In the genomic region with DNA sequence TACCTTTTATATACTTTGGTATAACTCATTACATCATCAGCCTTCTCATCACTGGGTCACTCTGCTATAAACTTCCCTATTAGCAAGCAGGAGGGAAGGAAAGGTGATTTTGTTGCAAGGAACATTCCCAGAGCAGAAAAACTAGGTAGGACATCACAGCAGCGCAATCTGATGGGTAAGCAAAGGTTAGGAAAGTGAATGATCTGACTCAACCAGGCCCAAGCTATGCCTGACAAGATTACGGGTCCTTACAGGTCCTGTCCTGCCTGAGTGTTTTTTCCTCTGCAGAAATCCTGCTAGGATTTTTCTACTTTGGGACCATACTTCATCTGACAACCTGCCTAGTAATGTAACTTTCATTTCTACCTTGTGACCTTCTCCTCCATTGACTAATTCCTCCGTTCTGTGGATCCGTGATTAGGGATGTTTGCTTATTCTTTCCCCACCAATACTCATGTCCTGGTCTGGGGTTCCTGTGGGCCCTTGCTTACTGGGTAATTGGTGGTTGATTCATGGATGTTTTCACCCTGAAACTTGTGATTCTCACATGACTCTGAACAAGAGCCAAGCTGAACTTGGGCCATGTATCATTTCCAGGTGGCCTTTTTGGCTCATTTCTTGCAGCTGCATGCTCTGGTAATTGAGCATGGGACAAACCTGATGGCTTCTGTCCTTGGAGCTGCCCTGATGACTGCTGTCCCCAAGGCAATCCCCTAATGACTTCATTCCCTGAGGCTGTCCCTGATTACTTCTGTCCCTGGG, we compare ENCODE assay signal across 18 cellular contexts.
"Had no signal": no experiment of that assay in that cellular context is flagged by ENCODE, and none has a peak within 500 bp of the region (broad histone marks: within the 10 kb centered on the region; RNA-seq: fewer than 3 reads in every experiment).

No MANE protein-coding gene starts in this region.

- H3K4me3 Mint-ChIP-seq: activated CD8-positive, alpha-beta memory T cell treated with anti-CD3 and anti-CD28 coated beads, Interleukin-2, amount 10 ng/mL, durations not matched to agents 7 days and 5 days; activated naive CD4-positive, alpha-beta T cell treated with anti-CD3 and anti-CD28 coated beads, Interleukin-2, amount 10 ng/mL, durations not matched to agents 7 days and 5 days; activated T-cell treated with anti-CD3 and anti-CD28 coated beads, Interleukin-2, amount 50 U/mL, for 24 hours; nephron progenitor cell; stimulated activated naive B cell treated with anti-CD40 and anti-IgM and Interleukin-4, amounts not matched to agents 10 μg/mL and 1 μg/mL and 100 μg/mL, for 72 hours had no signal

- H3K9me3 Mint-ChIP-seq: activated naive CD4-positive, alpha-beta T cell treated with anti-CD3 and anti-CD28 coated beads, Interleukin-2, amount 10 ng/mL, durations not matched to agents 7 days and 5 days; activated T-cell treated with anti-CD3 and anti-CD28 coated beads, Interleukin-2, amount 50 U/mL, for 24 hours; nephron progenitor cell; stimulated activated naive B cell treated with anti-CD40 and anti-IgM and Interleukin-4, amounts not matched to agents 10 μg/mL and 1 μg/mL and 100 μg/mL, for 72 hours had no signal

- H3K9me3 ChIP-seq: esophagus muscularis mucosa, right atrium auricular region, tibial nerve, uterus had no signal

- H3K4me3 ChIP-seq: cardiac muscle cell, esophagus muscularis mucosa, right atrium auricular region, skin epidermis, tibial nerve, uterus had no signal

- H3K4me1 ChIP-seq: esophagus muscularis mucosa, right atrium auricular region, tibial nerve, uterus had no signal

- H3K27ac ChIP-seq: cardiac muscle cell, esophagus muscularis mucosa, right atrium auricular region, tibial nerve, uterus had no signal

- H3K36me3 ChIP-seq: cardiac muscle cell, esophagus muscularis mucosa, right atrium auricular region, tibial nerve, uterus had no signal

- ATAC-seq: activated CD8-positive, alpha-beta memory T cell treated with anti-CD3 and anti-CD28 coated beads, Interleukin-2, amount 10 ng/mL, durations not matched to agents 7 days and 5 days; stimulated activated naive B cell treated with anti-CD40 and anti-IgM and Interleukin-4, amounts not matched to agents 10 μg/mL and 1 μg/mL and 100 μg/mL, for 72 hours had no signal

- H3K27ac Mint-ChIP-seq: activated CD8-positive, alpha-beta memory T cell treated with anti-CD3 and anti-CD28 coated beads, Interleukin-2, amount 10 ng/mL, durations not matched to agents 7 days and 5 days; activated naive CD4-positive, alpha-beta T cell treated with anti-CD3 and anti-CD28 coated beads, Interleukin-2, amount 10 ng/mL, durations not matched to agents 7 days and 5 days; activated T-cell treated with anti-CD3 and anti-CD28 coated beads, Interleukin-2, amount 50 U/mL, for 24 hours; nephron progenitor cell; progenitor cell of endocrine pancreas; stimulated activated naive B cell treated with anti-CD40 and anti-IgM and Interleukin-4, amounts not matched to agents 10 μg/mL and 1 μg/mL and 100 μg/mL, for 72 hours had no signal

- H3K27me3 ChIP-seq: esophagus muscularis mucosa, right atrium auricular region, uterus had no signal

- H3K4me1 Mint-ChIP-seq: activated CD8-positive, alpha-beta memory T cell treated with anti-CD3 and anti-CD28 coated beads, Interleukin-2, amount 10 ng/mL, durations not matched to agents 7 days and 5 days; activated naive CD4-positive, alpha-beta T cell treated with anti-CD3 and anti-CD28 coated beads, Interleukin-2, amount 10 ng/mL, durations not matched to agents 7 days and 5 days; stimulated activated naive B cell treated with anti-CD40 and anti-IgM and Interleukin-4, amounts not matched to agents 10 μg/mL and 1 μg/mL and 100 μg/mL, for 72 hours had no signal

- H3K36me3 Mint-ChIP-seq: activated CD8-positive, alpha-beta memory T cell treated with anti-CD3 and anti-CD28 coated beads, Interleukin-2, amount 10 ng/mL, durations not matched to agents 7 days and 5 days; activated naive CD4-positive, alpha-beta T cell treated with anti-CD3 and anti-CD28 coated beads, Interleukin-2, amount 10 ng/mL, durations not matched to agents 7 days and 5 days; stimulated activated naive B cell treated with anti-CD40 and anti-IgM and Interleukin-4, amounts not matched to agents 10 μg/mL and 1 μg/mL and 100 μg/mL, for 72 hours had no signal

- H3K27me3 Mint-ChIP-seq: activated CD8-positive, alpha-beta memory T cell treated with anti-CD3 and anti-CD28 coated beads, Interleukin-2, amount 10 ng/mL, durations not matched to agents 7 days and 5 days; activated naive CD4-positive, alpha-beta T cell treated with anti-CD3 and anti-CD28 coated beads, Interleukin-2, amount 10 ng/mL, durations not matched to agents 7 days and 5 days had no signal

- DNase-seq: activated CD4-positive, alpha-beta T cell treated with anti-CD3 and anti-CD28 coated beads, Interleukin-2, amount 50 U/mL, for 48 hours; activated CD4-positive, CD25-positive, alpha-beta regulatory T cell treated with anti-CD3 and anti-CD28 coated beads, Interleukin-2, amount 50 U/mL, for 72 hours; activated CD8-positive, alpha-beta memory T cell treated with anti-CD3 and anti-CD28 coated beads, Interleukin-2, amount 10 ng/mL, durations not matched to agents 7 days and 5 days; activated naive CD4-positive, alpha-beta T cell treated with anti-CD3 and anti-CD28 coated beads, Interleukin-2, amount 10 ng/mL, durations not matched to agents 7 days and 5 days; activated T-cell treated with anti-CD3 and anti-CD28 coated beads, Interleukin-2, amount 50 U/mL, for 24 hours; head of caudate nucleus; nephron progenitor cell; stimulated activated CD4-positive, alpha-beta T cell treated with anti-CD3 and anti-CD28 coated beads, Interleukin-15, amount 100 ng/mL, for 24 hours; stimulated activated CD4-positive, alpha-beta T cell treated with anti-CD3 and anti-CD28 coated beads, Interleukin-4, amount 100 ng/mL, for 1 hour; stimulated activated naive B cell treated with anti-CD40 and anti-IgM and Interleukin-4, amounts not matched to agents 10 μg/mL and 1 μg/mL and 100 μg/mL, for 72 hours; substantia nigra; uterus had no signal
